Comparison of ENCODE assay signal across 8 cellular contexts in the genomic region with DNA sequence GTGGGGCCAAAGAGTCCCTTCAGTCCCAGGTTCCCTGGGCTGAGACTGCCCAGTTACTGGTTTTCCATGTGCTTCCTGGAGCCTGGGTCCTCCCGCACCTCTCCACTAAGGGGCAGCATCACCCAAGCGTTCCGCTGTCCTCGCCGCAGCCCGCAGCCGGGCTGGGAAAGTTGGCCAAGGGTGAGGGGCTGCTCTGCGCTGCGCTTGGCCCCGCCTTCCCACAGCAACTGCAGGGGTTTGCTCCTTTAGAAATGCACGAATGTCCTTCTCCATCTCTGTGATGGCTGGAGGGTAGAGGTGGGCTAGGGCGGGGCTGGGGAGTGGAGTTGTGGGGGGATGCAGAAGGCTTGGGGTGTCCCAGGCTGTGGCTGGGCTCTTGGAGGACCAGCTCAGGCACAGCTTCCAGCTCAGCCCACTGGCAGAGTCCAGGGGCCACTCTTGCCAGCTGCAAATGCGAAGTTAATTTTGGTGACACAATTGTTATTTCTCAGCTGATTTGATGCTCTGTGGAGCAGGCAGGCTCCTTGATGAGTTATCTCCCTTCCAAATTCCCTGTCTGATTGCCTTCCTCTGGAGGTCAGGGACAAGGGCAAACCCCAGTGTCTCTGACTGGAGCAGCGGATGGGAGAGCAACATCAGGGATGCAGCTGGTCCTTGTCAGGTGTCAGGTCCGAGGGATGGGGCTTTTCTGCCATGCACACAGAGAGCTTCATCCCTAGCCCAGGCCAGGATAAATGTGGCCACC.
DNase-seq lines count a peak whose midpoint lies in the region; ATAC-seq and TF ChIP-seq lines count a peak whose summit lies in the region.

No MANE protein-coding gene starts in this region.

- no peaks in the 10 kb centered on the region for H3K9me3 Mint-ChIP-seq in activated T-cell treated with anti-CD3 and anti-CD28 coated beads, Interleukin-2, amount 50 U/mL, for 72 hours
- no peaks in the 10 kb centered on the region for H3K9me3 Mint-ChIP-seq in nephron

- H3K36me3 ChIP-seq in OCI-LY3 (replicated peaks; ENCODE audit: low read depth, low read length) = no peaks in the 10 kb centered on the region
- H3K36me3 ChIP-seq in esophagus squamous epithelium = no peaks in the 10 kb centered on the region
- H3K36me3 ChIP-seq in upper lobe of left lung = no peaks in the 10 kb centered on the region

- peak; percentile 92 for DNase-seq in D341Med (ENCODE audit: low spot score)
- peak; percentile 38 to 69 for DNase-seq in HL-60 (ENCODE audit: low read depth in 1 of 2, low spot score in 1 of 2)
- DNase-seq in activated T-cell treated with anti-CD3 and anti-CD28 coated beads, Interleukin-2, amount 50 U/mL, for 72 hours = peak; percentile 64 to 74
- DNase-seq in esophagus squamous epithelium (lab: John Stamatoyannopoulos, UW) = no peak
- peak; percentile 62 to 88 for DNase-seq in upper lobe of left lung
- no peak for DNase-seq in GOT3 (lab: John Stamatoyannopoulos, UW)

- H3K4me1 ChIP-seq in OCI-LY3 (ENCODE audit: low read length) = peaks cover 25% of the 10 kb centered on the region
- H3K4me1 ChIP-seq in esophagus squamous epithelium = peaks cover 3 to 49% (median 14%) of the 10 kb centered on the region in 3 donors
- peaks cover 33 to 55% (median 36%) of the 10 kb centered on the region in 4 donors for H3K4me1 ChIP-seq in upper lobe of left lung

- intact Hi-C loops in esophagus squamous epithelium (cut with DNase I) = loop anchor here (5.0 kb wide), 1 partner anchor 130 kb away; no protein-coding TSS in a partner anchor

- H3K4me1 Mint-ChIP-seq in activated T-cell treated with anti-CD3 and anti-CD28 coated beads, Interleukin-2, amount 50 U/mL, for 72 hours (ENCODE audit: low read depth) = peaks cover 54% of the 10 kb centered on the region
- H3K4me1 Mint-ChIP-seq in nephron = peaks cover 52% of the 10 kb centered on the region

- H3K4me3 Mint-ChIP-seq in activated T-cell treated with anti-CD3 and anti-CD28 coated beads, Interleukin-2, amount 50 U/mL, for 72 hours = no peak overlapping the region
- H3K4me3 Mint-ChIP-seq in nephron = no peak overlapping the region

- no peak overlapping the region for H3K27ac ChIP-seq in HL-60 (replicated peaks)
- H3K27ac ChIP-seq in OCI-LY3 (ENCODE audit: low read length) = no peak overlapping the region
- H3K27ac ChIP-seq in esophagus squamous epithelium = no peak overlapping the region
- no peak overlapping the region for H3K27ac ChIP-seq in upper lobe of left lung

- TF ChIP-seq CTCF in HL-60 (IDR thresholded peaks at IDR 0.05; ENCODE audit: insufficient read depth, low read length) (peak; percentile 62), OCI-LY3 (IDR thresholded peaks at IDR 0.05; ENCODE audit: low read depth, low read length) (peak; percentile 98), esophagus squamous epithelium (IDR thresholded peaks at IDR 0.05) (peak; percentile 68 to 86 (median 77)), nephron (IDR thresholded peaks at IDR 0.05; ENCODE audit: unreplicated experiment in 3 of 3) (peak; percentile 81 to 89 (median 85)), upper lobe of left lung (IDR thresholded peaks at IDR 0.05) (peak; percentile 71 to 92 (median 88))

- no peaks in the 10 kb centered on the region for H3K27me3 Mint-ChIP-seq in activated T-cell treated with anti-CD3 and anti-CD28 coated beads, Interleukin-2, amount 50 U/mL, for 72 hours (ENCODE audit: low read depth)
- H3K27me3 Mint-ChIP-seq in nephron (ENCODE audit: low read depth) = peaks cover 4% of the 10 kb centered on the region

- TF ChIP-seq POLR2A in esophagus squamous epithelium (IDR thresholded peaks at IDR 0.05) (no peak), upper lobe of left lung (IDR thresholded peaks at IDR 0.05) (no peak)

- WGBS in esophagus squamous epithelium, 2 donors = 0 to 42% methylated on average over 1 to 3 of the region's 15 CpGs
- WGBS in upper lobe of left lung, 2 donors = 23 to 27% methylated on average over 14 to 15 of the region's 15 CpGs

- H3K4me3 ChIP-seq in HL-60 (replicated peaks; ENCODE audit: insufficient read depth, low read length) (no peak overlapping the region), OCI-LY3 (ENCODE audit: low read length) (no peak overlapping the region), esophagus squamous epithelium (no peak overlapping the region), upper lobe of left lung (no peak overlapping the region)

- no peaks in the 10 kb centered on the region for H3K79me2 ChIP-seq in OCI-LY3 (ENCODE audit: low read length)

- no peak overlapping the region for H3K27ac Mint-ChIP-seq in activated T-cell treated with anti-CD3 and anti-CD28 coated beads, Interleukin-2, amount 50 U/mL, for 72 hours
- peak overlapping the region; percentile 27 to 89 (median 55) for H3K27ac Mint-ChIP-seq in nephron

- H3K36me3 Mint-ChIP-seq in activated T-cell treated with anti-CD3 and anti-CD28 coated beads, Interleukin-2, amount 50 U/mL, for 72 hours (ENCODE audit: insufficient read depth in 2 of 2) = no peaks in the 10 kb centered on the region
- H3K36me3 Mint-ChIP-seq in nephron (ENCODE audit: low read depth) = peaks cover 8% of the 10 kb centered on the region

- H3K27me3 ChIP-seq in HL-60 (ENCODE audit: insufficient read depth, poor library complexity, severe bottlenecking) (no peaks in the 10 kb centered on the region), OCI-LY3 (ENCODE audit: low read depth, low read length) (peaks cover 7% of the 10 kb centered on the region; the same call in 1 of the 2 replicates), esophagus squamous epithelium (peaks cover 0 to 25% (median 0%) of the 10 kb centered on the region in 4 donors), upper lobe of left lung (no peaks in the 10 kb centered on the region)

- H3K9me3 ChIP-seq in OCI-LY3 (ENCODE audit: insufficient read depth, low read length) = no peaks in the 10 kb centered on the region
- no peaks in the 10 kb centered on the region for H3K9me3 ChIP-seq in esophagus squamous epithelium
- no peaks in the 10 kb centered on the region for H3K9me3 ChIP-seq in upper lobe of left lung

- no peak overlapping the region for H3K9ac ChIP-seq in OCI-LY3 (ENCODE audit: low read length)

- no peak for TF ChIP-seq EP300 in upper lobe of left lung (IDR thresholded peaks at IDR 0.05)

- no peaks in the 10 kb centered on the region for H4K20me1 ChIP-seq in OCI-LY3 (ENCODE audit: insufficient read depth, low read length)

- peak overlapping the region; percentile 26; the same call in 1 of the 2 replicates for H3K4me2 ChIP-seq in OCI-LY3 (ENCODE audit: low read length)

- H2AFZ ChIP-seq in OCI-LY3 (ENCODE audit: low read depth, low read length) = no peak overlapping the region

- ATAC-seq in activated T-cell treated with anti-CD3 and anti-CD28 coated beads, Interleukin-2, amount 50 U/mL, for 72 hours (replicated peaks in 1 of 2) = peak; percentile 74 to 80
- peak; percentile 71 to 84 for ATAC-seq in upper lobe of left lung (ENCODE audit: low FRiP score in 2 of 2)

Comparison
In these comparisons a context has a peak if more than half of its experiments do, and no peak if none do; other contexts are left out.
1. DNase-seq: peak in D341Med (single experiment), HL-60 (2 of 2), activated T-cell treated with anti-CD3 and anti-CD28 coated beads, Interleukin-2, amount 50 U/mL, for 72 hours (2 of 2) and upper lobe of left lung (2 of 2); none in esophagus squamous epithelium (single experiment) and GOT3 (single experiment).
2. Peak in every context shown above with its lines, with median percentiles within 50 percentile points of each other: CTCF ChIP-seq.